Comparison of ENCODE assay signal across 9 cellular contexts in the genomic region with DNA sequence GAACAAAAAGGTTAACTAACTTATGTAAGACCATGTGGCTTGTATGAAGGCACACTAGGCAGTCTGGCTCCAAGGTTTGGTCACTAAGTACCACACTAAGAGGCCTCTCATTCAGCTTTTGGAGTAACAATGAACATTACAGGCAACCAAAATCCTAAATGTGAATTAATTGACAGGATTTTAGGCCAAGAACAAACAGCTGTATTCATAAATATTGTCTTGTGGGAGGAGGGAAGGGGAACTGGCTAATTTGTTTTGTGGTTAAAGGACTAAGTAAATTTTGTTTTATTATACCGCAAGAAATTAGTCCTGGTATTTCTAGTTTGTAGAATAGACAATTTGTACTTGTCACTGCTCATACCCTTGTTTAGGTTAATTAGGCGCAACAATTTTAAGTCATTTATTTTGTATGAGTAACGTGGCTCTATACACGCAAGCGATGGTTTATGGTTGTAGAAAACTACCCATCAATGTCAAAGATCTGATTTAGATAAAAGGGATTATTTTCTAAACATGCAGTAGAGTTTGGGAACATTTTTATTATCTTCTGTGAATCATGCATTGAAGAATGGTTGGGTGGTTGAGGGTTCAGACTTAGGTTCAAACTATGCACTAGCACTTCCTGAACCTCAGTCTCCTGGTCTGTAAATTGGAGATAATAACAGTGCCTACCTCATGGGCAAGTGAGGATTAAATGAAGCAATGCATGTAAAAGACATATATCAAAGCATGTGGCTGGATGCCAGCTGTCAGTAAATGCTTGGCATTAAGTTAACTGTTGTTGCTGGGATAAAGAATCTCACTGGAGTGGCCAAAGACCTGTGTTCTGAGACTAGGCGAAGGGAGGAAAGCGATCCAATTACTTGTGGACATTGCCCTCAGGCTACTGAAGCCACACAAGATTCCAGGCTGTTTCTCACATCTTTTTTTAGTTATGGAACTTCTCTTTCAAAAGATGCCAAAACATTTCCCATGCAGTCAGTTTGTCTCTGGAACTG. TPM values are rescaled to one million over a fixed set of nuclear protein-coding genes. Genes with fewer than 3 reads are reported as not detected.
A peak's percentile ranks its signal among the peaks of the same experiment; 100 is the strongest.
DNase-seq lines count a peak whose midpoint lies in the region; ATAC-seq and TF ChIP-seq lines count a peak whose summit lies in the region.
"Had no signal": no experiment of that assay in that cellular context is flagged by ENCODE, and none has a peak within 500 bp of the region (broad histone marks: within the 10 kb centered on the region; RNA-seq: fewer than 3 reads in every experiment).

No MANE protein-coding gene starts in this region.

- H3K9me2 ChIP-seq in GM23338 (ENCODE audit: insufficient read depth) = no peaks in the 10 kb centered on the region

- ATAC-seq in GM23338 (no peak), HG03196 (IDR thresholded peaks at IDR 0.05; ENCODE audit: unreplicated experiment) (no peak), HG03342 (IDR thresholded peaks at IDR 0.05; ENCODE audit: unreplicated experiment) (no peak)

- peaks cover 14% of the 10 kb centered on the region; the same call in 1 of the 2 replicates for H3K4me1 ChIP-seq in GM23338 (ENCODE audit: insufficient read depth)

- H3K4me2 ChIP-seq in GM23338 = peak overlapping the region; percentile 88

- TF ChIP-seq CTCF in C4-2B (conservative IDR thresholded peaks at IDR 0.05) (no peak), GM23338 (conservative IDR thresholded peaks at IDR 0.05; ENCODE audit: low read depth in 2 of 2) (no peak), glutamatergic neuron (IDR thresholded peaks at IDR 0.05; ENCODE audit: partially characterized antibody, unreplicated experiment) (no peak)

- peak overlapping the region; percentile 88 for H3K4me3 ChIP-seq in GM23338

- H3K4me3 Mint-ChIP-seq in GM23338 (peak overlapping the region; percentile 77), glutamatergic neuron (ENCODE audit: unreplicated experiment) (peak overlapping the region; percentile 45)

- peaks cover 3% of the 10 kb centered on the region; the same call in 2 of the 3 replicates for H3K4me1 Mint-ChIP-seq in GM23338
- no peaks in the 10 kb centered on the region for H3K4me1 Mint-ChIP-seq in glutamatergic neuron (ENCODE audit: low read depth, unreplicated experiment)

- no peaks in the 10 kb centered on the region; the same call in 1 of the 2 replicates for H3K79me2 ChIP-seq in GM23338 (replicated peaks; ENCODE audit: insufficient read depth)

- 0 out of 2 replicates have a peak, but pooled peaks cover 2% of the 10 kb centered on the region for H4K20me1 ChIP-seq in GM23338 (replicated peaks; ENCODE audit: insufficient read depth)

- no peaks in the 10 kb centered on the region for H3F3A ChIP-seq in GM23338 (replicated peaks; ENCODE audit: low read depth)

- H3K36me3 ChIP-seq in GM23338 (ENCODE audit: insufficient read depth) = no peaks in the 10 kb centered on the region
- H3K36me3 ChIP-seq: tibial nerve had no signal

- H3K9me3 Mint-ChIP-seq in GM23338 (peaks cover 4% of the 10 kb centered on the region; the same call in 2 of the 3 replicates), glutamatergic neuron (ENCODE audit: unreplicated experiment) (peaks cover 1% of the 10 kb centered on the region)

- H3K36me3 Mint-ChIP-seq in GM23338 (ENCODE audit: low read depth) = peaks cover 5% of the 10 kb centered on the region; the same call in 2 of the 3 replicates
- H3K36me3 Mint-ChIP-seq in glutamatergic neuron (ENCODE audit: unreplicated experiment) = no peaks in the 10 kb centered on the region

- H3K27me3 Mint-ChIP-seq in GM23338 (ENCODE audit: insufficient read depth, low read depth, poor library complexity) (peaks cover 12% of the 10 kb centered on the region), glutamatergic neuron (ENCODE audit: unreplicated experiment) (peaks cover 4% of the 10 kb centered on the region)

- no peak overlapping the region for H2AFZ ChIP-seq in GM23338

- DNase-seq in GM23338 (ENCODE audit: low spot score) (no peak), SKM-1 (lab: John Stamatoyannopoulos, UW; ENCODE audit: unreplicated experiment) (peak; percentile 43), glutamatergic neuron (no peak)
- DNase-seq in stimulated activated CD4-positive, alpha-beta T cell treated with anti-CD3 and anti-CD28 coated beads, Interleukin-2, amount 100 ng/mL, for 24 hours = no peak
- DNase-seq in NK-92 treated with Interleukin-12 subunit alpha and Interleukin-12 subunit beta, amount 100 ng/mL, for 24 hours (lab: John Stamatoyannopoulos, UW) = no peak

- H3K27ac Mint-ChIP-seq in GM23338 (no peak overlapping the region), glutamatergic neuron (ENCODE audit: unreplicated experiment) (no peak overlapping the region)

- H3K27me3 ChIP-seq in GM23338 (ENCODE audit: insufficient read depth) = peaks cover 37% of the 10 kb centered on the region
- H3K27me3 ChIP-seq: tibial nerve had no signal

- H3K27ac ChIP-seq in C4-2B (peak overlapping the region; percentile 71; the same call in 1 of the 2 replicates), GM23338 (ENCODE audit: low read depth) (no peak overlapping the region)

TF ChIP-seq in GM23338, 12 proteins besides CTCF, POLR2A, EP300 and RAD21 (continues in another document):
- TF ChIP-seq POLR2AphosphoS5 (IDR thresholded peaks at IDR 0.05; ENCODE audit: low read depth) = no peak
- TF ChIP-seq, protein P1, sequence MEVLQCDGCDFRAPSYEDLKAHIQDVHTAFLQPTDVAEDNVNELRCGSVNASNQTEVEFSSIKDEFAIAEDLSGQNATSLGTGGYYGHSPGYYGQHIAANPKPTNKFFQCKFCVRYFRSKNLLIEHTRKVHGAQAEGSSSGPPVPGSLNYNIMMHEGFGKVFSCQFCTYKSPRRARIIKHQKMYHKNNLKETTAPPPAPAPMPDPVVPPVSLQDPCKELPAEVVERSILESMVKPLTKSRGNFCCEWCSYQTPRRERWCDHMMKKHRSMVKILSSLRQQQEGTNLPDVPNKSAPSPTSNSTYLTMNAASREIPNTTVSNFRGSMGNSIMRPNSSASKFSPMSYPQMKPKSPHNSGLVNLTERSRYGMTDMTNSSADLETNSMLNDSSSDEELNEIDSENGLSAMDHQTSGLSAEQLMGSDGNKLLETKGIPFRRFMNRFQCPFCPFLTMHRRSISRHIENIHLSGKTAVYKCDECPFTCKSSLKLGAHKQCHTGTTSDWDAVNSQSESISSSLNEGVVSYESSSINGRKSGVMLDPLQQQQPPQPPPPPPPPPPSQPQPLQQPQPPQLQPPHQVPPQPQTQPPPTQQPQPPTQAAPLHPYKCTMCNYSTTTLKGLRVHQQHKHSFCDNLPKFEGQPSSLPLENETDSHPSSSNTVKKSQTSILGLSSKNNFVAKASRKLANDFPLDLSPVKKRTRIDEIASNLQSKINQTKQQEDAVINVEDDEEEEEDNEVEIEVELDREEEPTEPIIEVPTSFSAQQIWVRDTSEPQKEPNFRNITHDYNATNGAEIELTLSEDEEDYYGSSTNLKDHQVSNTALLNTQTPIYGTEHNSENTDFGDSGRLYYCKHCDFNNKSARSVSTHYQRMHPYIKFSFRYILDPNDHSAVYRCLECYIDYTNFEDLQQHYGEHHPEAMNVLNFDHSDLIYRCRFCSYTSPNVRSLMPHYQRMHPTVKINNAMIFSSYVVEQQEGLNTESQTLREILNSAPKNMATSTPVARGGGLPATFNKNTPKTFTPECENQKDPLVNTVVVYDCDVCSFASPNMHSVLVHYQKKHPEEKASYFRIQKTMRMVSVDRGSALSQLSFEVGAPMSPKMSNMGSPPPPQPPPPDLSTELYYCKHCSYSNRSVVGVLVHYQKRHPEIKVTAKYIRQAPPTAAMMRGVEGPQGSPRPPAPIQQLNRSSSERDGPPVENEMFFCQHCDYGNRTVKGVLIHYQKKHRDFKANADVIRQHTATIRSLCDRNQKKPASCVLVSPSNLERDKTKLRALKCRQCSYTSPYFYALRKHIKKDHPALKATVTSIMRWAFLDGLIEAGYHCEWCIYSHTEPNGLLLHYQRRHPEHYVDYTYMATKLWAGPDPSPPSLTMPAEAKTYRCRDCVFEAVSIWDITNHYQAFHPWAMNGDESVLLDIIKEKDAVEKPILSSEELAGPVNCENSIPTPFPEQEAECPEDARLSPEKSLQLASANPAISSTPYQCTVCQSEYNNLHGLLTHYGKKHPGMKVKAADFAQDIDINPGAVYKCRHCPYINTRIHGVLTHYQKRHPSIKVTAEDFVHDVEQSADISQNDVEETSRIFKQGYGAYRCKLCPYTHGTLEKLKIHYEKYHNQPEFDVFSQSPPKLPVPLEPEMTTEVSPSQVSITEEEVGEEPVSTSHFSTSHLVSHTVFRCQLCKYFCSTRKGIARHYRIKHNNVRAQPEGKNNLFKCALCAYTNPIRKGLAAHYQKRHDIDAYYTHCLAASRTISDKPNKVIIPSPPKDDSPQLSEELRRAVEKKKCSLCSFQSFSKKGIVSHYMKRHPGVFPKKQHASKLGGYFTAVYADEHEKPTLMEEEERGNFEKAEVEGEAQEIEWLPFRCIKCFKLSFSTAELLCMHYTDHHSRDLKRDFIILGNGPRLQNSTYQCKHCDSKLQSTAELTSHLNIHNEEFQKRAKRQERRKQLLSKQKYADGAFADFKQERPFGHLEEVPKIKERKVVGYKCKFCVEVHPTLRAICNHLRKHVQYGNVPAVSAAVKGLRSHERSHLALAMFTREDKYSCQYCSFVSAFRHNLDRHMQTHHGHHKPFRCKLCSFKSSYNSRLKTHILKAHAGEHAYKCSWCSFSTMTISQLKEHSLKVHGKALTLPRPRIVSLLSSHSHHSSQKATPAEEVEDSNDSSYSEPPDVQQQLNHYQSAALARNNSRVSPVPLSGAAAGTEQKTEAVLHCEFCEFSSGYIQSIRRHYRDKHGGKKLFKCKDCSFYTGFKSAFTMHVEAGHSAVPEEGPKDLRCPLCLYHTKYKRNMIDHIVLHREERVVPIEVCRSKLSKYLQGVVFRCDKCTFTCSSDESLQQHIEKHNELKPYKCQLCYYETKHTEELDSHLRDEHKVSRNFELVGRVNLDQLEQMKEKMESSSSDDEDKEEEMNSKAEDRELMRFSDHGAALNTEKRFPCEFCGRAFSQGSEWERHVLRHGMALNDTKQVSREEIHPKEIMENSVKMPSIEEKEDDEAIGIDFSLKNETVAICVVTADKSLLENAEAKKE (CRISPR knock-in tag; IDR thresholded peaks at IDR 0.05) = no peak
- TF ChIP-seq, protein P2, sequence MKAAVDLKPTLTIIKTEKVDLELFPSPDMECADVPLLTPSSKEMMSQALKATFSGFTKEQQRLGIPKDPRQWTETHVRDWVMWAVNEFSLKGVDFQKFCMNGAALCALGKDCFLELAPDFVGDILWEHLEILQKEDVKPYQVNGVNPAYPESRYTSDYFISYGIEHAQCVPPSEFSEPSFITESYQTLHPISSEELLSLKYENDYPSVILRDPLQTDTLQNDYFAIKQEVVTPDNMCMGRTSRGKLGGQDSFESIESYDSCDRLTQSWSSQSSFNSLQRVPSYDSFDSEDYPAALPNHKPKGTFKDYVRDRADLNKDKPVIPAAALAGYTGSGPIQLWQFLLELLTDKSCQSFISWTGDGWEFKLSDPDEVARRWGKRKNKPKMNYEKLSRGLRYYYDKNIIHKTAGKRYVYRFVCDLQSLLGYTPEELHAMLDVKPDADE (IDR thresholded peaks at IDR 0.05) = no peak
- TF ChIP-seq EZH2phosphoT487 (IDR thresholded peaks at IDR 0.05; ENCODE audit: unreplicated experiment) = no peak
- TF ChIP-seq STAT1 (IDR thresholded peaks at IDR 0.05; ENCODE audit: unreplicated experiment) = no peak
- no peak for TF ChIP-seq CREB1 (CRISPR knock-in tag; IDR thresholded peaks at IDR 0.05; ENCODE audit: low read depth)

RNA-seq across cellular contexts. Expression of a gene that starts 1.3 kb away (rescaled TPM):
- total RNA-seq in GM23338 (2014; rRNA removed; shearing (Covaris generic)) = 7.2 and 7.6 TPM in 2 replicates
- 6.3 and 7.8 TPM in 2 replicates for polyA plus RNA-seq in GM23338 (2016; fragmentation: Nextera tagmentation; extraction: Ambion mirVana)
- 14.4 TPM for total RNA-seq in glutamatergic neuron (ENCODE audit: unreplicated experiment)
